In genomic region chr17:2053380-2054261, GRCh38 we compare ENCODE assay signal across 8 cellular contexts. TPM values are rescaled to one million over a fixed set of nuclear protein-coding genes. Genes with fewer than 3 reads are reported as not detected.
DNase-seq lines count a peak whose midpoint lies in the region; TF ChIP-seq lines count a peak whose summit lies in the region.

No MANE protein-coding gene starts in this region.

- peak overlapping the region; percentile 57 to 89 (median 87) for H3K27ac ChIP-seq in spleen

- H3K4me3 ChIP-seq in astrocyte of the spinal cord (ENCODE audit: low read depth, low read length), result peak overlapping the region; percentile 59
- peak overlapping the region; percentile 50 for H3K4me3 ChIP-seq in iPS-18c (ENCODE audit: insufficient read depth, low read depth, low read length)
- H3K4me3 ChIP-seq in spleen, result peak overlapping the region; percentile 27 to 78 (median 58)

- H3K9me3 ChIP-seq in iPS-18c (ENCODE audit: control insufficient read depth, insufficient read depth, low read length), result no peaks in the 10 kb centered on the region
- H3K9me3 ChIP-seq in spleen, result no peaks in the 10 kb centered on the region

- H3K36me3 ChIP-seq in spleen, result peaks cover 0 to 19% (median 0%) of the 10 kb centered on the region in 6 donors

- intact Hi-C loops in spleen (cut with DNase I; ENCODE audit: low total_unique reads), result loop anchor here (2.0 to 10.0 kb wide), 2 partner anchors 191 to 231 kb away; no protein-coding TSS in a partner anchor

- H3K4me1 ChIP-seq in spleen, result peaks cover 51 to 89% (median 83%) of the 10 kb centered on the region in 6 donors

- in situ Hi-C loops in astrocyte of the spinal cord (cut with HindIII; ENCODE audit: low sequenced_read_pairs), result no loop called here

- peaks cover 0 to 92% (median 50%) of the 10 kb centered on the region in 7 donors for H3K27me3 ChIP-seq in spleen (replicated peaks in 1 of 7)

- no peak for TF ChIP-seq POLR2A in spleen (IDR thresholded peaks at IDR 0.05)

- DNase-seq in D341Med (ENCODE audit: low spot score), result peak; percentile 67
- DNase-seq in T1000 (lab: John Stamatoyannopoulos, UW), result peak; percentile 82
- DNase-seq in astrocyte of the spinal cord (ENCODE audit: low read depth, low spot score), result peak; percentile 83
- peak; percentile 92 for DNase-seq in spleen
- DNase-seq in NCI-H446 treated with DMSO at 0.1 percent for 48 hours (lab: John Stamatoyannopoulos, UW), result no peak
- no peak for DNase-seq in cerebellar nuclear complex (lab: John Stamatoyannopoulos, UW)

- TF ChIP-seq CTCF in LNCAP (IDR thresholded peaks at IDR 0.05) (peak; percentile 57), astrocyte of the spinal cord (IDR thresholded peaks at IDR 0.05; ENCODE audit: low read depth, low read length) (peak; percentile 60), spleen (IDR thresholded peaks at IDR 0.05 in 8 of 11, conservative IDR thresholded peaks at IDR 0.05 in 3 of 11) (peak; percentile 43 to 83 (median 67))

- WGBS in spleen, 5 donors, result 3 to 10% (median 4%) methylated on average over 35 to 84 of the region's 84 CpGs

RNA-seq across cellular contexts. Expression of gene HIC1, which starts 1.3 kb away (rescaled TPM):
- total RNA-seq in spleen, result 10 to 100 TPM in 6 of 7 donors, 1 to 10 TPM in 1; 7.0 to 59.6 (median 23.3) TPM
- 1 to 10 TPM; 1.3 to 4.7 (median 2.6) TPM for polyA plus RNA-seq in spleen

RNA-seq across cellular contexts. Expression of gene OVCA2, which starts 11.8 kb away (rescaled TPM):
- 10 to 100 TPM; 20.9 to 51.3 (median 28.9) TPM for total RNA-seq in spleen
- polyA plus RNA-seq in spleen, result 10 to 100 TPM; 52.9 to 68.8 (median 66.4) TPM

RNA-seq across cellular contexts. Expression of gene DPH1, which starts 23.7 kb away (rescaled TPM):
- total RNA-seq in spleen, result 10 to 100 TPM; 38.3 to 58.5 (median 43.5) TPM
- polyA plus RNA-seq in spleen, result 10 to 100 TPM; 20.6 to 37.9 (median 20.9) TPM

RNA-seq across cellular contexts. Expression of gene RTN4RL1, which starts 28.5 kb away (rescaled TPM):
- total RNA-seq in spleen, result 1 to 10 TPM in 5 of 7 donors, under 1 TPM in 2; 0.67 to 4.5 (median 2.1) TPM
- under 1 TPM; 0.09 to 0.67 (median 0.26) TPM for polyA plus RNA-seq in spleen

Comparison
In these comparisons a context has a peak if more than half of its experiments do, and no peak if none do; other contexts are left out.
1. DNase-seq: peak in D341Med (single experiment), T1000 (single experiment), astrocyte of the spinal cord (single experiment) and spleen (single experiment); none in NCI-H446 treated with DMSO at 0.1 percent for 48 hours (single experiment) and cerebellar nuclear complex (0 of 2).
2. Peak in every context shown above with its lines, with median percentiles within 50 percentile points of each other: CTCF ChIP-seq and H3K4me3 ChIP-seq.